In the genomic region with DNA sequence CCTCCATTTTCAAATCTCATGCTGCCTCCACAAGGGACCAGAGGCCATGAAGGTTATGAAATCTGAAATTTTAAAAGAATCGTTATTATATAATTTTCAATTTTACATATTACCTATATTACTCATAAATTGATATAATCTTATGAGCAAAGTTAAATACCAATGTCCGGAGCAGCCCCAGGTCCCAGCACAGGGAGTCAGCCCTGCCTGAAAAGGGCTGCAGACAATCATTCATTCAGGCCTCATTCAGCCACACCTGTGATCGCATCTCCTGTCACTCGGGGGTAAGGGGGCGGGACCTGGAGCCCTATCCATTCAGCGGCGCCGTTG, we compare ENCODE assay signal across 8 cellular contexts.
DNase-seq lines count a peak whose midpoint lies in the region; ATAC-seq and TF ChIP-seq lines count a peak whose summit lies in the region.

No MANE protein-coding gene starts in this region.

- H3K4me3 ChIP-seq in Caco-2 (ENCODE audit: low read depth, low read length) (no peak overlapping the region), body of pancreas (peak overlapping the region in 1 of 2 donors; percentile 89), lung (peak overlapping the region; percentile 91)

- POLR2A ChIA-PET in Caco-2 (lab: Charles Lee), result interaction anchor here (1.3 kb wide), 1 partner anchor 13 kb away, joined by 7 read pairs; a partner anchor contains a TSS

- intact Hi-C loops in Caco-2 (cut with micrococcal nuclease; ENCODE audit: unreplicated experiment), result loop anchor here (1.0 to 5.0 kb wide), 2 partner anchors 13 to 193 kb away; a partner anchor contains a TSS
- intact Hi-C loops in body of pancreas (cut with DNase I), result loop anchor here (10.0 kb wide), 1 partner anchor 205 kb away; no protein-coding TSS in a partner anchor

- H3K4me1 Mint-ChIP-seq in Caco-2 (ENCODE audit: low read depth, unreplicated experiment), result peaks cover 8% of the 10 kb centered on the region

- no TSS peak for BruUV-seq in Caco-2 (replicated peaks; lab: Mats Ljungman, UMichigan)

- WGBS in body of pancreas, 2 donors, result 10 to 14% methylated on average over 8 of the region's 8 CpGs
- 16% methylated on average over 8 of the region's 8 CpGs for WGBS in lung, 2 donors

- CTCF ChIA-PET in Caco-2 (lab: Charles Lee), result no interaction called here

- H3K27me3 ChIP-seq in Caco-2 (replicated peaks; ENCODE audit: control insufficient read depth, insufficient read depth, low read length), result no peaks in the 10 kb centered on the region
- H3K27me3 ChIP-seq in body of pancreas, result no peaks in the 10 kb centered on the region
- H3K27me3 ChIP-seq in lung (ENCODE audit: control insufficient read depth, insufficient read depth), result no peaks in the 10 kb centered on the region

- H3K9me3 Mint-ChIP-seq in Caco-2 (ENCODE audit: unreplicated experiment), result no peaks in the 10 kb centered on the region

- H3K9me3 ChIP-seq in Caco-2, result no peaks in the 10 kb centered on the region
- H3K9me3 ChIP-seq in body of pancreas, result no peaks in the 10 kb centered on the region
- no peaks in the 10 kb centered on the region for H3K9me3 ChIP-seq in lung (ENCODE audit: control insufficient read depth in 2 of 2, insufficient read depth in 1 of 2, low read length in 1 of 2)

- peaks cover 27% of the 10 kb centered on the region for H3K36me3 Mint-ChIP-seq in Caco-2 (ENCODE audit: insufficient read depth, unreplicated experiment)

- TF ChIP-seq POLR2A in body of pancreas (IDR thresholded peaks at IDR 0.05), result no peak

- no peak for DNase-seq in Caco-2
- peak; percentile 80 for DNase-seq in NCI-H1436 (lab: John Stamatoyannopoulos, UW)
- no peak for DNase-seq in body of pancreas
- no peak for DNase-seq in lung (ENCODE audit: low spot score)
- no peak for DNase-seq in activated gamma-delta T cell (lab: John Stamatoyannopoulos, UW)
- DNase-seq in H4 (ENCODE audit: low spot score), result no peak
- DNase-seq in glomerular visceral epithelial cell (ENCODE audit: extremely low spot score), result no peak

- peak; percentile 80 for ATAC-seq in GM19043 (IDR thresholded peaks at IDR 0.05; ENCODE audit: low read depth, unreplicated experiment)
- no peak for ATAC-seq in body of pancreas
- ATAC-seq in lung (ENCODE audit: insufficient read depth, low FRiP score), result no peak

- H3K36me3 ChIP-seq in Caco-2 (ENCODE audit: control insufficient read depth, insufficient read depth, low read length) (peaks cover 2% of the 10 kb centered on the region; the same call in 1 of the 2 replicates), body of pancreas (replicated peaks in 1 of 2; ENCODE audit: insufficient read depth in 1 of 2, low read depth in 2 of 2) (peaks cover 0 to 10% of the 10 kb centered on the region in 2 donors), lung (ENCODE audit: control insufficient read depth in 2 of 2, insufficient read depth in 2 of 2, low read length in 2 of 2) (peaks cover 0 to 11% of the 10 kb centered on the region in 2 donors)

- peaks cover 6% of the 10 kb centered on the region; the same call in 1 of the 2 replicates for H3K4me1 ChIP-seq in Caco-2
- peaks cover 17% of the 10 kb centered on the region for H3K4me1 ChIP-seq in body of pancreas
- H3K4me1 ChIP-seq in lung (ENCODE audit: control insufficient read depth in 2 of 2, insufficient read depth in 2 of 2, low read length in 2 of 2), result peaks cover 2 to 5% of the 10 kb centered on the region in 2 donors

- peak overlapping the region; percentile 82 for H3K4me3 Mint-ChIP-seq in Caco-2 (ENCODE audit: unreplicated experiment)

- no peak overlapping the region for H3K27ac Mint-ChIP-seq in Caco-2 (ENCODE audit: unreplicated experiment)

- TF ChIP-seq CTCF in Caco-2 (IDR thresholded peaks at IDR 0.05; ENCODE audit: insufficient read depth in 1 of 2, low read depth in 1 of 2, low read length in 1 of 2, severe bottlenecking in 1 of 2, unreplicated experiment in 1 of 2) (no peak), body of pancreas (IDR thresholded peaks at IDR 0.05) (no peak), lung (IDR thresholded peaks at IDR 0.05; ENCODE audit: control extremely low read depth, extremely low read depth) (no peak)

- no peaks in the 10 kb centered on the region for H3K27me3 Mint-ChIP-seq in Caco-2 (ENCODE audit: insufficient read depth, unreplicated experiment)

- H3K27ac ChIP-seq in body of pancreas (peak overlapping the region in 3 of 4 donors; percentile 72 to 83 (median 80)), lung (ENCODE audit: low read depth in 1 of 2, low read length in 1 of 2) (no peak overlapping the region)

Comparison
In these comparisons a context has a peak if more than half of its experiments do, and no peak if none do; other contexts are left out.
1. H3K27ac ChIP-seq: peak in body of pancreas (3 of 4); none in lung (0 of 2).